Comparison of ENCODE assay signal across 8 cellular contexts in genomic region chr17:54172654-54173316, GRCh38.
DNase-seq lines count a peak whose midpoint lies in the region; TF ChIP-seq lines count a peak whose summit lies in the region.

No MANE protein-coding gene starts in this region.

- TF ChIP-seq EP300 in neural cell (conservative IDR thresholded peaks at IDR 0.05; ENCODE audit: poor library complexity, severe bottlenecking): no peak

- H3K4me3 ChIP-seq in MG63 (no peak overlapping the region), dorsolateral prefrontal cortex (no peak overlapping the region), neural cell (ENCODE audit: low read length) (no peak overlapping the region)

- H3K27ac ChIP-seq in dorsolateral prefrontal cortex (no peak overlapping the region), neural cell (ENCODE audit: low read length) (no peak overlapping the region)

- H3K9me2 ChIP-seq in neural cell (ENCODE audit: insufficient read depth, low read length): no peaks in the 10 kb centered on the region

- H3K4me2 ChIP-seq in neural cell (ENCODE audit: low read length): no peak overlapping the region

- H2AFZ ChIP-seq in neural cell (ENCODE audit: low read depth, low read length): no peak overlapping the region

- DNase-seq in EL: peak; percentile 0
- peak; percentile 0 for DNase-seq in MG63
- DNase-seq in dorsolateral prefrontal cortex: peak in 4 of 10 donors; percentile 27 to 59 (median 34)
- DNase-seq in 8988T: no peak
- no peak for DNase-seq in mesenteric fat pad (ENCODE audit: low spot score)
- no peak for DNase-seq in hepatic stellate cell (ENCODE audit: low spot score)
- DNase-seq in NCI-H524 treated with DMSO at 0.1 percent for 48 hours (lab: John Stamatoyannopoulos, UW): no peak

- H3F3A ChIP-seq in neural cell (ENCODE audit: insufficient read depth, low read length, poor library complexity, severe bottlenecking): no peaks in the 10 kb centered on the region

- H3K9ac ChIP-seq in neural cell (ENCODE audit: low read length): no peak overlapping the region

- H3K9me3 ChIP-seq in MG63 (no peaks in the 10 kb centered on the region), neural cell (ENCODE audit: low read length) (no peaks in the 10 kb centered on the region)

- no peaks in the 10 kb centered on the region for H3K79me2 ChIP-seq in neural cell (replicated peaks; ENCODE audit: insufficient read depth, low read length)

- intact Hi-C loops in dorsolateral prefrontal cortex (cut with DNase I): no loop called here

- peak; percentile 27 to 78 (median 61) for TF ChIP-seq CTCF in dorsolateral prefrontal cortex (IDR thresholded peaks at IDR 0.05 in 54 of 56, conservative IDR thresholded peaks at IDR 0.05 in 2 of 56; ENCODE audit: low read depth in 1 of 56, partially characterized antibody in 56 of 56)
- peak; percentile 85 for TF ChIP-seq CTCF in neural cell (IDR thresholded peaks at IDR 0.05; ENCODE audit: poor library complexity, severe bottlenecking)

- H3K36me3 ChIP-seq in MG63: no peaks in the 10 kb centered on the region
- H3K36me3 ChIP-seq in neural cell (ENCODE audit: insufficient read depth, low read length): no peaks in the 10 kb centered on the region

- no peaks in the 10 kb centered on the region for H4K20me1 ChIP-seq in neural cell (ENCODE audit: insufficient read depth)

- peak; percentile 94 for TF ChIP-seq RAD21 in neural cell (conservative IDR thresholded peaks at IDR 0.05)

- H3K27me3 ChIP-seq in MG63: no peaks in the 10 kb centered on the region
- no peaks in the 10 kb centered on the region for H3K27me3 ChIP-seq in dorsolateral prefrontal cortex
- no peaks in the 10 kb centered on the region for H3K27me3 ChIP-seq in neural cell (ENCODE audit: insufficient read depth, low read depth, low read length)

TF ChIP-seq in neural cell, 6 proteins besides CTCF, POLR2A, EP300 and RAD21:
- TF ChIP-seq POLR2AphosphoS5 (IDR thresholded peaks at IDR 0.05) (no peak), TAF1 (IDR thresholded peaks at IDR 0.05; ENCODE audit: low read depth) (no peak), SMC3 (conservative IDR thresholded peaks at IDR 0.05; ENCODE audit: poor library complexity) (peak; percentile 95), MXI1 (conservative IDR thresholded peaks at IDR 0.05; ENCODE audit: poor library complexity, severe bottlenecking) (no peak), EZH2 (IDR thresholded peaks at IDR 0.05; ENCODE audit: borderline replicate concordance, insufficient read depth, low read length, poor library complexity, severe bottlenecking) (no peak)

Comparison
In these comparisons a context has a peak if more than half of its experiments do, and no peak if none do; other contexts are left out.
1. DNase-seq: peak in EL (single experiment) and MG63 (single experiment); none in 8988T (single experiment), mesenteric fat pad (single experiment), hepatic stellate cell (single experiment) and NCI-H524 treated with DMSO at 0.1 percent for 48 hours (single experiment).